In genomic region chr3:48157215-48157840, GRCh38 we compare ENCODE assay signal across 14 cellular contexts. TPM values are rescaled to one million over a fixed set of nuclear protein-coding genes. Genes with fewer than 3 reads are reported as not detected.
DNase-seq lines count a peak whose midpoint lies in the region; ATAC-seq and TF ChIP-seq lines count a peak whose summit lies in the region.
"Had no signal": no experiment of that assay in that cellular context is flagged by ENCODE, and none has a peak within 500 bp of the region (broad histone marks: within the 10 kb centered on the region; RNA-seq: fewer than 3 reads in every experiment).

No MANE protein-coding gene starts in this region.

- H3K36me3 ChIP-seq in HEK293 (ENCODE audit: control insufficient read depth in 2 of 2, insufficient read depth in 1 of 2, low read length in 2 of 2), result peaks cover 24 to 52% of the 10 kb centered on the region in 2 experiments; a peak in 2 of 3 replicates
- H3K36me3 ChIP-seq: prostate gland had no signal

- peak overlapping the region; percentile 34 for H3K27ac Mint-ChIP-seq in WTC11
- peak overlapping the region; percentile 60 for H3K27ac Mint-ChIP-seq in mesothelial cell of epicardium
- H3K27ac Mint-ChIP-seq: activated CD4-positive, alpha-beta T cell treated with anti-CD3 and anti-CD28 coated beads, Interleukin-2, amount 10 ng/mL, durations not matched to agents 24 days and 14 days; CD4-positive, alpha-beta T cell had no signal

- H3K4me3 Mint-ChIP-seq in WTC11 (no peak overlapping the region), mesothelial cell of epicardium (no peak overlapping the region)
- H3K4me3 Mint-ChIP-seq: activated CD4-positive, alpha-beta T cell treated with anti-CD3 and anti-CD28 coated beads, Interleukin-2, amount 10 ng/mL, durations not matched to agents 24 days and 14 days; CD4-positive, alpha-beta T cell had no signal

- TF ChIP-seq CTCF in HEK293 (tag by site-specific recombination; IDR thresholded peaks at IDR 0.05) (no peak), WTC11 (IDR thresholded peaks at IDR 0.05) (no peak), mesothelial cell of epicardium (IDR thresholded peaks at IDR 0.05; ENCODE audit: unreplicated experiment) (no peak)

- ATAC-seq in WTC11, result no peak

- no peak overlapping the region for H3K4me3 ChIP-seq in HEK293 (ENCODE audit: low read depth, low read length)
- H3K4me3 ChIP-seq: hepatocyte, MG63, prostate gland had no signal

- POLR2A ChIA-PET in HEK293 (lab: Yijun Ruan, JAX) (interaction anchor here (1.0 to 1.6 kb wide), 3 partner anchors 68 to 320 kb away, joined by 3 to 4 read pairs (median 3); no protein-coding TSS in a partner anchor), WTC11 (lab: Charles Lee) (interaction anchor here (1.0 to 1.4 kb wide), 2 partner anchors 31 to 78 kb away, joined by 5 to 6 read pairs; partner anchors contain the start of gene CDC25A)

- H3K36me3 Mint-ChIP-seq in WTC11 (peaks cover 39% of the 10 kb centered on the region), mesothelial cell of epicardium (peaks cover 9% of the 10 kb centered on the region)

- CTCF ChIA-PET in HEK293 (lab: Yijun Ruan, JAX), result interaction anchor here (0.5 to 3.2 kb wide), 18 partner anchors 10 to 1714 kb away, joined by 3 to 21 read pairs (median 4); no protein-coding TSS in a partner anchor
- CTCF ChIA-PET in WTC11 (lab: Charles Lee), result interaction anchor here (0.6 to 2.6 kb wide), 44 partner anchors 9 to 637 kb away, joined by 3 to 41 read pairs (median 5); partner anchors contain the start of gene CDC25A

- H3K4me1 Mint-ChIP-seq in WTC11 (peaks cover 8% of the 10 kb centered on the region), mesothelial cell of epicardium (peaks cover 9% of the 10 kb centered on the region)
- H3K4me1 Mint-ChIP-seq: activated CD4-positive, alpha-beta T cell treated with anti-CD3 and anti-CD28 coated beads, Interleukin-2, amount 10 ng/mL, durations not matched to agents 24 days and 14 days had no signal

- H3K9me3 ChIP-seq in HEK293 (ENCODE audit: control insufficient read depth, insufficient read depth, low read depth, low read length), result no peaks in the 10 kb centered on the region
- H3K9me3 ChIP-seq: MG63, prostate gland had no signal

- H3K9me3 Mint-ChIP-seq in WTC11, result no peaks in the 10 kb centered on the region
- H3K9me3 Mint-ChIP-seq in mesothelial cell of epicardium, result no peaks in the 10 kb centered on the region
- H3K9me3 Mint-ChIP-seq: activated CD4-positive, alpha-beta T cell treated with anti-CD3 and anti-CD28 coated beads, Interleukin-2, amount 10 ng/mL, durations not matched to agents 24 days and 14 days; CD4-positive, alpha-beta T cell had no signal

- peak; percentile 40 for DNase-seq in EH (ENCODE audit: low read depth)
- DNase-seq in WTC11 (ENCODE audit: low spot score), result no peak
- no peak for DNase-seq in mesothelial cell of epicardium (ENCODE audit: low spot score in 2 of 2, unreplicated experiment in 2 of 2)
- no peak for DNase-seq in GM19240 (ENCODE audit: insufficient read length, low spot score)
- no peak for DNase-seq in cortex of kidney (lab: John Stamatoyannopoulos, UW)
- no peak for DNase-seq in stimulated activated CD8-positive, alpha-beta memory T cell treated with anti-CD3 and anti-CD28 coated beads, Interleukin-4, amount 100 ng/mL, for 48 hours
- DNase-seq: amniotic stem cell, NCI-H187 treated with DMSO at 0.1 percent for 48 hours had no signal

- no peak overlapping the region for H3K27ac ChIP-seq in HEK293 (ENCODE audit: extremely low read depth, low read depth, low read length)
- H3K27ac ChIP-seq: hepatocyte, prostate gland had no signal

- H3K4me1 ChIP-seq in HEK293 (ENCODE audit: control insufficient read depth, insufficient read depth, low read length), result no peaks in the 10 kb centered on the region
- H3K4me1 ChIP-seq: prostate gland had no signal

- no peaks in the 10 kb centered on the region for H3K27me3 Mint-ChIP-seq in WTC11 (ENCODE audit: low read depth)
- no peaks in the 10 kb centered on the region for H3K27me3 Mint-ChIP-seq in mesothelial cell of epicardium (ENCODE audit: low read depth)
- H3K27me3 Mint-ChIP-seq: activated CD4-positive, alpha-beta T cell treated with anti-CD3 and anti-CD28 coated beads, Interleukin-2, amount 10 ng/mL, durations not matched to agents 24 days and 14 days; CD4-positive, alpha-beta T cell had no signal

TF ChIP-seq in HEK293, 187 proteins besides CTCF, POLR2A, EP300 and RAD21 (continues in another document):
- no peak for TF ChIP-seq ZNF394 (tag by site-specific recombination; IDR thresholded peaks at IDR 0.05; ENCODE audit: borderline replicate concordance)
- no peak for TF ChIP-seq OVOL3 (tag by site-specific recombination; IDR thresholded peaks at IDR 0.05)
- TF ChIP-seq ZNF610 (tag by site-specific recombination; IDR thresholded peaks at IDR 0.05; ENCODE audit: borderline replicate concordance), result no peak
- no peak for TF ChIP-seq ZNF777 (tag by site-specific recombination; IDR thresholded peaks at IDR 0.05; ENCODE audit: borderline replicate concordance)
- TF ChIP-seq KLF1 (tag by site-specific recombination; IDR thresholded peaks at IDR 0.05), result no peak
- no peak for TF ChIP-seq ZNF639 (tag by site-specific recombination; IDR thresholded peaks at IDR 0.05)
- no peak for TF ChIP-seq ZNF571 (tag by site-specific recombination; IDR thresholded peaks at IDR 0.05)
- TF ChIP-seq ZNF214 (tag by site-specific recombination; IDR thresholded peaks at IDR 0.05; ENCODE audit: borderline replicate concordance), result no peak
- no peak for TF ChIP-seq ZNF623 (tag by site-specific recombination; IDR thresholded peaks at IDR 0.05)
- TF ChIP-seq ZNF211 (tag by site-specific recombination; IDR thresholded peaks at IDR 0.05; ENCODE audit: low read depth), result no peak
- TF ChIP-seq ZEB2 (tag by site-specific recombination; IDR thresholded peaks at IDR 0.05), result 0 out of 2 replicates have a peak, but pooled peaks have one; percentile 29
- 0 out of 2 replicates have a peak, but pooled peaks have one; percentile 14 for TF ChIP-seq ZNF366 (tag by site-specific recombination; conservative IDR thresholded peaks at IDR 0.05)
- no peak for TF ChIP-seq ZSCAN30 (tag by site-specific recombination; IDR thresholded peaks at IDR 0.05)
- TF ChIP-seq ZBTB21 (tag by site-specific recombination; IDR thresholded peaks at IDR 0.05), result no peak
- no peak for TF ChIP-seq ZFP37 (tag by site-specific recombination; IDR thresholded peaks at IDR 0.05)
- no peak for TF ChIP-seq ZFP41 (tag by site-specific recombination; IDR thresholded peaks at IDR 0.05; ENCODE audit: borderline replicate concordance)
- no peak for TF ChIP-seq ZNF521 (tag by site-specific recombination; IDR thresholded peaks at IDR 0.05)

TF ChIP-seq in WTC11, 78 proteins besides CTCF, POLR2A, EP300 and RAD21 (continues in another document):
- TF ChIP-seq AR (CRISPR knock-in tag; IDR thresholded peaks at IDR 0.05) (no peak), ESRRA (CRISPR knock-in tag; IDR thresholded peaks at IDR 0.05; ENCODE audit: borderline replicate concordance) (no peak), TCF7 (CRISPR knock-in tag; IDR thresholded peaks at IDR 0.05; ENCODE audit: low read depth) (no peak), E2F1 (CRISPR knock-in tag; IDR thresholded peaks at IDR 0.05) (no peak)

RNA-seq across cellular contexts. Expression of gene CDC25A, which starts 30.9 kb away (rescaled TPM):
- total RNA-seq in WTC11 (2021), result 52.4 to 57.6 TPM (median 54.7 TPM) in 3 replicates
- 12.1 to 13.1 TPM (median 13.0 TPM) in 3 replicates for total RNA-seq in mesothelial cell of epicardium
